Comparison of ENCODE assay signal across 8 cellular contexts in the genomic region with DNA sequence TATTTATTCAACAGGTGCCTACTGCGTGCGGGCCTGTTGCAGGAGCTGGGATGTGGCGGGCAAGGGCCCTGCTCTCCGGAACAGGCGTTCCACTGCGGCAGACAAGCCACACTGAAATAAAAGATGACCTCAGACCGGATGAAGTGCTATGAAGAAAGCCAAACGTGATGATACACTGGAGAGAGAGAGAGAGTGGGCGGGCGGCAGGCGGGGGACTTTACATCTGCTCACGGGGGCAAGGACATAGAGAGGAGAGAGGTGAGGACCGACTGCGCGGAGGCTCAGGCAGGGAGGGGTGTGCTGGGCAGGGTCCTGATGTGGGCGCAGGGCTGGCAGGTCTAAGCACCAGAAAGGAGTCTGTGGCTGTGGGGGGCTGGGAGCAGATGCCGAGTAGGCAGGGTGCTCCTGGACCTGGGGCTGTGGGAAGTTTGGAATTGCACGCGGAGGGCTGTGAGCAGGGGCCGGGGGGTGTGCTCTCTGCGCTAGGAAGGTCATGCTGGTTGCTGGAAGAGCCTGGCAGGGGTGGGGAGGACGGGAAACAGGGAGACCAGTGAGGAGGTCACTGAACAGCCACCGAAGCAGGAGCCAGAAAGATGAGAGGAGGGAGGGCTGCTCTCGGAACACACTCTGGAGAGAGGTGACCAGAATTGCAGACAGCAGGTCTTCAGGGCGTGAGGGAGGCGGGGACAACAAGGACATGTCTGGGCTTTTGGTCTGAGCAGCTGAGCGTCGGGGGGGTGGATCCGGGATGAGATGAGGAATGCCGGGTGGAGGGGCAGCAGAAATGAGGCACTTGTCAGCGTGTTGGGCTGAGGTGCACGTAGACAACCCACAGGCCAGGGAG. TPM values are rescaled to one million over a fixed set of nuclear protein-coding genes. Genes with fewer than 3 reads are reported as not detected.
DNase-seq lines count a peak whose midpoint lies in the region; ATAC-seq and TF ChIP-seq lines count a peak whose summit lies in the region.

No MANE protein-coding gene starts in this region.

- H2AFZ ChIP-seq in DND-41 (ENCODE audit: low read depth, low read length) (no peak overlapping the region), fibroblast of lung (ENCODE audit: low read length) (no peak overlapping the region)

- TF ChIP-seq CTCF in DND-41 (IDR thresholded peaks at IDR 0.05; ENCODE audit: borderline replicate concordance, extremely low read depth, low read length, poor library complexity, severe bottlenecking): no peak
- TF ChIP-seq CTCF in RWPE2 (IDR thresholded peaks at IDR 0.05; ENCODE audit: poor library complexity, severe bottlenecking): no peak
- no peak for TF ChIP-seq CTCF in fibroblast of lung (conservative IDR thresholded peaks at IDR 0.05 in 1 of 2, IDR thresholded peaks at IDR 0.05 in 1 of 2; ENCODE audit: low read depth in 1 of 2, low read length in 2 of 2)
- TF ChIP-seq CTCF in omental fat pad (IDR thresholded peaks at IDR 0.05): no peak

- H3K27me3 ChIP-seq in DND-41 (ENCODE audit: insufficient read depth, low read length, poor library complexity) (no peaks in the 10 kb centered on the region), RWPE2 (ENCODE audit: insufficient read depth, poor library complexity, severe bottlenecking) (no peaks in the 10 kb centered on the region), fibroblast of lung (ENCODE audit: control insufficient read depth, insufficient read depth, low read length) (no peaks in the 10 kb centered on the region)

- H3K4me2 ChIP-seq in DND-41 (ENCODE audit: insufficient read depth, low read length) (no peak overlapping the region), fibroblast of lung (ENCODE audit: extremely low read depth, insufficient read depth, low read length) (peak overlapping the region; percentile 94)

- H3K27ac ChIP-seq in DND-41 (ENCODE audit: low read length) (no peak overlapping the region), RWPE2 (ENCODE audit: poor library complexity, severe bottlenecking) (peak overlapping the region; percentile 67), fibroblast of lung (ENCODE audit: insufficient read depth, low read length) (peak overlapping the region; percentile 83)

- no peaks in the 10 kb centered on the region for H3K36me3 ChIP-seq in DND-41 (ENCODE audit: insufficient read depth, low read length)
- no peaks in the 10 kb centered on the region for H3K36me3 ChIP-seq in RWPE2 (ENCODE audit: low read depth)
- H3K36me3 ChIP-seq in fibroblast of lung (ENCODE audit: control insufficient read depth, insufficient read depth, low read length): no peaks in the 10 kb centered on the region

- H3K9ac ChIP-seq in DND-41 (ENCODE audit: low read depth, low read length): no peak overlapping the region
- peak overlapping the region; percentile 61 for H3K9ac ChIP-seq in fibroblast of lung (ENCODE audit: insufficient read depth, low read length)

- H3K4me3 ChIP-seq in DND-41 (ENCODE audit: low read depth in 1 of 2, low read length in 2 of 2) (no peak overlapping the region), RWPE2 (ENCODE audit: severe bottlenecking) (no peak overlapping the region), fibroblast of lung (replicated peaks in 1 of 4; ENCODE audit: control extremely low read depth in 1 of 4, insufficient read depth in 1 of 4, low read depth in 3 of 4, low read length in 4 of 4) (peak overlapping the region in 3 of 4 experiments; percentile 28 to 41 (median 40))

- H3K4me1 ChIP-seq in DND-41 (ENCODE audit: insufficient read depth, low read length): no peaks in the 10 kb centered on the region
- peaks cover 26% of the 10 kb centered on the region for H3K4me1 ChIP-seq in RWPE2 (ENCODE audit: insufficient read depth, poor library complexity, severe bottlenecking)
- peaks cover 29% of the 10 kb centered on the region for H3K4me1 ChIP-seq in fibroblast of lung (ENCODE audit: control insufficient read depth, extremely low read depth, insufficient read depth, low read length)

- ATAC-seq in DND-41 (ENCODE audit: insufficient read depth, low read depth) (peak; percentile 55; the same call in 2 of the 3 replicates), RWPE2 (ENCODE audit: low read depth) (peak; percentile 78), omental fat pad (ENCODE audit: low FRiP score) (peak; percentile 71), HG02763 (IDR thresholded peaks at IDR 0.05; ENCODE audit: unreplicated experiment) (no peak)

- H3K79me2 ChIP-seq in DND-41 (ENCODE audit: insufficient read depth, low read length): no peaks in the 10 kb centered on the region
- peaks cover 84% of the 10 kb centered on the region for H3K79me2 ChIP-seq in fibroblast of lung (ENCODE audit: control insufficient read depth, insufficient read depth, low read length)

- H3K9me3 ChIP-seq in DND-41 (ENCODE audit: insufficient read depth, low read length, severe bottlenecking) (no peaks in the 10 kb centered on the region), RWPE2 (ENCODE audit: severe bottlenecking) (no peaks in the 10 kb centered on the region), fibroblast of lung (ENCODE audit: control insufficient read depth, insufficient read depth, low read depth, low read length) (no peaks in the 10 kb centered on the region)

- H4K20me1 ChIP-seq in DND-41 (ENCODE audit: insufficient read depth, low read length) (no peaks in the 10 kb centered on the region), fibroblast of lung (ENCODE audit: control insufficient read depth, extremely low read depth, insufficient read depth, low read length) (no peaks in the 10 kb centered on the region)

- DNase-seq in DND-41: peak; percentile 18
- no peak for DNase-seq in RWPE2 (ENCODE audit: low spot score)
- peak; percentile 77 to 94 for DNase-seq in fibroblast of lung (ENCODE audit: low read depth in 2 of 2)
- DNase-seq in omental fat pad (ENCODE audit: low spot score): no peak
- DNase-seq in NCI-H345 treated with DMSO at 0.1 percent for 48 hours (lab: John Stamatoyannopoulos, UW; ENCODE audit: unreplicated experiment): no peak
- DNase-seq in mesenteric fat pad (ENCODE audit: low spot score): no peak
- no peak for DNase-seq in NCI-H524 treated with DMSO at 0.1 percent for 48 hours (lab: John Stamatoyannopoulos, UW)

RNA-seq across cellular contexts. Expression of a gene that starts 9.9 kb away (rescaled TPM):
- 127 and 142 TPM in 2 replicates for total RNA-seq in fibroblast of lung
- 215 and 307 TPM in 2 replicates for polyA plus RNA-seq in fibroblast of lung
- polyA plus RNA-seq in fibroblast of lung (2012): 189 and 250 TPM in 2 replicates
- polyA minus RNA-seq in fibroblast of lung (ENCODE audit: low replicate concordance): 200 and 284 TPM in 2 replicates
- 100 to 1,000 TPM; 150 to 231 (median 194) TPM for total RNA-seq in omental fat pad
- 193 TPM for total RNA-seq in mesenteric fat pad

RNA-seq across cellular contexts. Expression of a gene that starts 25.6 kb away (rescaled TPM):
- total RNA-seq in fibroblast of lung: 13.6 and 16.2 TPM in 2 replicates
- polyA plus RNA-seq in fibroblast of lung: 16.5 and 17.7 TPM in 2 replicates
- polyA plus RNA-seq in fibroblast of lung (2012): 36.7 and 39.6 TPM in 2 replicates
- polyA minus RNA-seq in fibroblast of lung (ENCODE audit: low replicate concordance): 32.0 and 51.9 TPM in 2 replicates
- 10 to 100 TPM; 17.7 to 40.4 (median 30.4) TPM for total RNA-seq in omental fat pad
- 55.3 TPM for total RNA-seq in mesenteric fat pad

RNA-seq across cellular contexts. Expression of a gene that starts 25.8 kb away (rescaled TPM):
- total RNA-seq in fibroblast of lung (21.1 and 26.4 TPM in 2 replicates), omental fat pad (10 to 100 TPM; 13.6 to 30.2 (median 26.9) TPM), mesenteric fat pad (32.2 TPM)
- polyA plus RNA-seq in fibroblast of lung: 34.5 and 35.1 TPM in 2 replicates
- polyA plus RNA-seq in fibroblast of lung (2012): 28.1 and 31.8 TPM in 2 replicates
- polyA minus RNA-seq in fibroblast of lung (ENCODE audit: low replicate concordance): 9.5 and 15.8 TPM in 2 replicates

RNA-seq across cellular contexts. Expression of a gene that starts 36.3 kb away (rescaled TPM):
- total RNA-seq in fibroblast of lung: 59.6 and 77.5 TPM in 2 replicates
- polyA plus RNA-seq in fibroblast of lung: 203 and 238 TPM in 2 replicates
- 156 and 211 TPM in 2 replicates for polyA plus RNA-seq in fibroblast of lung (2012)
- polyA minus RNA-seq in fibroblast of lung (ENCODE audit: low replicate concordance): 72.2 and 86.0 TPM in 2 replicates
- 100 to 1,000 TPM; 208 to 463 (median 244) TPM for total RNA-seq in omental fat pad
- total RNA-seq in mesenteric fat pad: 179 TPM

RNA-seq across cellular contexts. Expression of a gene that starts 37.1 kb away (rescaled TPM):
- total RNA-seq in fibroblast of lung: 15.7 and 31.4 TPM in 2 replicates
- 20.1 and 22.4 TPM in 2 replicates for polyA plus RNA-seq in fibroblast of lung
- polyA plus RNA-seq in fibroblast of lung (2012): 14.7 and 15.3 TPM in 2 replicates
- polyA minus RNA-seq in fibroblast of lung (ENCODE audit: low replicate concordance): 15.4 and 23.3 TPM in 2 replicates
- 10 to 100 TPM; 17.9 to 38.9 (median 26.3) TPM for total RNA-seq in omental fat pad
- 23.2 TPM for total RNA-seq in mesenteric fat pad

Comparison
In these comparisons a context has a peak if more than half of its experiments do, and no peak if none do; other contexts are left out.
1. DNase-seq: peak in DND-41 (single experiment) and fibroblast of lung (2 of 2); none in RWPE2 (single experiment), omental fat pad (single experiment), NCI-H345 treated with DMSO at 0.1 percent for 48 hours (single experiment), mesenteric fat pad (single experiment) and NCI-H524 treated with DMSO at 0.1 percent for 48 hours (single experiment).
2. H3K4me3 ChIP-seq: peak in fibroblast of lung (3 of 4); none in DND-41 (0 of 2) and RWPE2 (single experiment).